21 cellular contexts compared by ENCODE assay signal in the genomic region with DNA sequence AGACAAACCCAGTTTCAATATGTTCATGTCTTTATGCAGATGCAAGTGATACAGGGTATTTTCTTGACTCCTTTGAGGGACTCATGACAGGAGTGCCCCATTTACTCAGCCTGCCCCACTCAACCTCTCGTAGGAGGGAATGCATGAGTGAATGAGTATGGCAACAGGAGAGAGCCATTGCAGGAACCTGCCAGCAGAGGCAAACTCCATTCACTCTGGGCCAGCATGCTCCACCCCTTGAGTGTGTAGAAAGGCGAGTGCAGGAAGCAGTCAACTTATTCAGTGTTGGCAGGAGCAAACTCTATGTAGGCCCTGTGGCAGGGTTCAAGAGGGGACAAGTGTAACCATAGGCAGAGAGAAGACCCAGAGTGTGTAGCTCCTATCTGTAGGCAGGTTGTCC.
"Had no signal": no experiment of that assay in that cellular context is flagged by ENCODE, and none has a peak within 500 bp of the region (broad histone marks: within the 10 kb centered on the region; RNA-seq: fewer than 3 reads in every experiment).

No MANE protein-coding gene starts in this region.

- H3K36me3 Mint-ChIP-seq: naive B cell; stimulated activated naive B cell treated with anti-CD40 and anti-IgM and Interleukin-4, amounts not matched to agents 10 μg/mL and 1 μg/mL and 100 μg/mL, for 72 hours had no signal

- H3K4me3 Mint-ChIP-seq: naive B cell; nephron progenitor cell; stimulated activated naive B cell treated with anti-CD40 and anti-IgM and Interleukin-4, amounts not matched to agents 10 μg/mL and 1 μg/mL and 100 μg/mL, for 72 hours; stimulated activated naive CD8-positive, alpha-beta T cell treated with anti-CD3 and anti-CD28 coated beads, Interleukin-15, amount 100 ng/mL, for 72 hours had no signal

- H3K27ac ChIP-seq: hepatocyte, neutrophil, psoas muscle, spleen, testis, tibial nerve, upper lobe of right lung, vagina had no signal

- H2AFZ ChIP-seq: hepatocyte had no signal

- H3K79me2 ChIP-seq: hepatocyte had no signal

- H3K27me3 ChIP-seq: hepatocyte, neutrophil, spleen, testis, tibial nerve, upper lobe of right lung, vagina had no signal

- H3K9me3 Mint-ChIP-seq: nephron progenitor cell had no signal

- H3K4me1 Mint-ChIP-seq: naive B cell; nephron progenitor cell; stimulated activated naive B cell treated with anti-CD40 and anti-IgM and Interleukin-4, amounts not matched to agents 10 μg/mL and 1 μg/mL and 100 μg/mL, for 72 hours; stimulated activated naive CD8-positive, alpha-beta T cell treated with anti-CD3 and anti-CD28 coated beads, Interleukin-15, amount 100 ng/mL, for 72 hours had no signal

- H3K27ac Mint-ChIP-seq: naive B cell; nephron progenitor cell; stimulated activated naive B cell treated with anti-CD40 and anti-IgM and Interleukin-4, amounts not matched to agents 10 μg/mL and 1 μg/mL and 100 μg/mL, for 72 hours; stimulated activated naive CD8-positive, alpha-beta T cell treated with anti-CD3 and anti-CD28 coated beads, Interleukin-15, amount 100 ng/mL, for 72 hours had no signal

- H3K27me3 Mint-ChIP-seq: naive B cell; stimulated activated naive B cell treated with anti-CD40 and anti-IgM and Interleukin-4, amounts not matched to agents 10 μg/mL and 1 μg/mL and 100 μg/mL, for 72 hours; stimulated activated naive CD8-positive, alpha-beta T cell treated with anti-CD3 and anti-CD28 coated beads, Interleukin-15, amount 100 ng/mL, for 72 hours had no signal

- H3K4me2 ChIP-seq: hepatocyte had no signal

- H3K36me3 ChIP-seq: neutrophil, spleen, tibial nerve, upper lobe of right lung, vagina had no signal

- H3K4me3 ChIP-seq: hepatocyte, psoas muscle, spleen, testis, tibial nerve, upper lobe of right lung, vagina had no signal

- ATAC-seq: psoas muscle; sciatic nerve; stimulated activated naive B cell treated with anti-CD40 and anti-IgM and Interleukin-4, amounts not matched to agents 10 μg/mL and 1 μg/mL and 100 μg/mL, for 72 hours; stimulated activated naive CD8-positive, alpha-beta T cell treated with anti-CD3 and anti-CD28 coated beads, Interleukin-15, amount 100 ng/mL, for 72 hours had no signal

- DNase-seq: dermis blood vessel endothelial cell; foreskin melanocyte; head of caudate nucleus; mesendoderm; naive B cell; nephron progenitor cell; psoas muscle; retina; spleen; stimulated activated CD4-positive, alpha-beta T cell treated with anti-CD3 and anti-CD28 coated beads, Interleukin-15, amount 100 ng/mL, for 24 hours; stimulated activated CD4-positive, alpha-beta T cell treated with anti-CD3 and anti-CD28 coated beads, Interleukin-1b, Interleukin-23, amount 100 ng/mL, for 48 hours; stimulated activated CD4-positive, alpha-beta T cell treated with anti-CD3 and anti-CD28 coated beads, Interleukin-4, amount 100 ng/mL, for 24 hours; stimulated activated naive B cell treated with anti-CD40 and anti-IgM and Interleukin-4, amounts not matched to agents 10 μg/mL and 1 μg/mL and 100 μg/mL, for 72 hours; stimulated activated naive CD8-positive, alpha-beta T cell treated with anti-CD3 and anti-CD28 coated beads, Interleukin-15, amount 100 ng/mL, for 72 hours; testis; upper lobe of right lung had no signal

- H3K9me3 ChIP-seq: neutrophil, testis, upper lobe of right lung, vagina had no signal

- H3K4me1 ChIP-seq: psoas muscle, spleen, testis, tibial nerve, upper lobe of right lung, vagina had no signal
